8 cellular contexts compared by ENCODE assay signal in the genomic region with DNA sequence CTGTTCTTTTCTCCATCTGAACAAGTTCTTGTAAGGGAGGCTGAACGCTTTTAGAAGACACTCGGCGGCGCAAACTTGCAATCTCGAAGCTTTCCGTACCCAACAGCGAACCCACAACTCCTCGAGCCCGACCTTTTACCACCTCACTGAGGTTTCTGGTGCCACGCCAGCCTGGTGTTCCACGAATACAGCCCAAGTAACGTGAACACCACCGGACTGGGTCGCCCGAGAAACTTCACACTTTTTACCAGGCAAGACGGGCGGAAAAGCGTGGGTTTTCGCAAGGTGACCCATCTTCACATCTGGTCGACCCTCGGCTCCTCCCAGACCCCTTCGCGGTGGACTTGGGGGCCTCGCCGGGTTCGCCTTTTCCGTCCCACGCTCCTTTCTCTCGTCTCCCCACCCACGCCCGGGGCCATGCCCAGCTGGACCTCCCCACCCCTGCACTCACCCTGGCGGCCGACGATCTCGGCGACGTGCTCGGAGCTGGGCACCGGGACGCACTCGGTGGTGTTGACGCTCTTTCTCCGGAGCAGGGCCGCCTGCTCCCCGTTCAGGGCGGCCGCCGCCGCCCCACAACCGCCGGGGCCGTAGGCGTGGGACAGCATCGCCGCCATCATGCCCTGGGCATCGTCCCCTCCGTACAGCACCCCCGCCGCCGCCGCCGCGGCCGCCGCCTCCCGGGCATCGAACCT. TPM values are rescaled to one million over a fixed set of nuclear protein-coding genes. Genes with fewer than 3 reads are reported as not detected.
DNase-seq lines count a peak whose midpoint lies in the region; ATAC-seq, FAIRE-seq and TF ChIP-seq lines count a peak whose summit lies in the region.

No MANE protein-coding gene starts in this region.

- H3K36me3 ChIP-seq in bronchial epithelial cell (ENCODE audit: control insufficient read depth, insufficient read depth, low read length): no peaks in the 10 kb centered on the region

- TF ChIP-seq CTCF in VCaP (conservative IDR thresholded peaks at IDR 0.05) (no peak), bronchial epithelial cell (IDR thresholded peaks at IDR 0.05; ENCODE audit: insufficient read depth, low read length, severe bottlenecking) (no peak)

- FAIRE-seq in bronchial epithelial cell (lab: Jason Lieb, UNC): no peak

- no peaks in the 10 kb centered on the region for H3K27me3 ChIP-seq in bronchial epithelial cell (ENCODE audit: control insufficient read depth, insufficient read depth, low read length)

- DNase-seq in bronchial epithelial cell (ENCODE audit: low read depth) (no peak), kidney tubule cell (ENCODE audit: low spot score) (peak; percentile 14)
- DNase-seq in stimulated activated CD4-positive, alpha-beta T cell treated with anti-CD3 and anti-CD28 coated beads, Interleukin-1b, Interleukin-23, amount 100 ng/mL, for 48 hours: peak; percentile 41

- peak overlapping the region; percentile 92 for H3K4me3 ChIP-seq in bronchial epithelial cell (ENCODE audit: low read depth, low read length)

- H3K27ac ChIP-seq in VCaP: peak overlapping the region; percentile 97

- peak; percentile 1 for ATAC-seq in GM18498 (IDR thresholded peaks at IDR 0.05; ENCODE audit: unreplicated experiment)
- ATAC-seq in HG03064 (IDR thresholded peaks at IDR 0.05; ENCODE audit: low read depth, unreplicated experiment): peak; percentile 3
- ATAC-seq in GM18517 (IDR thresholded peaks at IDR 0.05; ENCODE audit: unreplicated experiment): no peak
- no peak for ATAC-seq in HG02840 (IDR thresholded peaks at IDR 0.05; ENCODE audit: low FRiP score, unreplicated experiment)

RNA-seq across cellular contexts. Expression of a gene that starts 1.2 kb away (rescaled TPM):
- total RNA-seq in bronchial epithelial cell: 40.0 and 41.2 TPM in 2 replicates

Comparison
In these comparisons a context has a peak if more than half of its experiments do, and no peak if none do; other contexts are left out.
1. ATAC-seq: peak in GM18498 (single experiment) and HG03064 (single experiment); none in GM18517 (single experiment) and HG02840 (single experiment).